ENCODE assay signal across 2 cellular contexts in genomic region chr2:152260939-152261338, GRCh38.
TF ChIP-seq lines count a peak whose summit lies in the region.

No MANE protein-coding gene starts in this region.

TF ChIP-seq in HepG2, 621 proteins besides CTCF, POLR2A, EP300 and RAD21 (continued from another document):
- no peak for TF ChIP-seq ZBTB44 (CRISPR knock-in tag; IDR thresholded peaks at IDR 0.05)
- no peak for TF ChIP-seq MTERF4 (CRISPR knock-in tag; IDR thresholded peaks at IDR 0.05)
- TF ChIP-seq EED (CRISPR knock-in tag; IDR thresholded peaks at IDR 0.05), result no peak
- TF ChIP-seq IRX3 (CRISPR knock-in tag; IDR thresholded peaks at IDR 0.05; ENCODE audit: borderline replicate concordance, low read depth), result no peak
TF ChIP-seq in HepG2: peak in this region for 1.

TF ChIP-seq in K562, 482 proteins besides CTCF, POLR2A, EP300 and RAD21 (continued from another document):
- TF ChIP-seq BCOR (IDR thresholded peaks at IDR 0.05) (0 out of 2 replicates have a peak, but pooled peaks have one; percentile 18), ZNF398 (CRISPR knock-in tag; IDR thresholded peaks at IDR 0.05) (no peak), ZNF146 (CRISPR knock-in tag; IDR thresholded peaks at IDR 0.05; ENCODE audit: unreplicated experiment) (peak; percentile 97), WHSC1 (IDR thresholded peaks at IDR 0.05; ENCODE audit: low read length) (no peak), HEY1 (CRISPR knock-in tag; IDR thresholded peaks at IDR 0.05; ENCODE audit: borderline replicate concordance) (no peak)
